ENCODE assay signal across 21 cellular contexts in the genomic region with DNA sequence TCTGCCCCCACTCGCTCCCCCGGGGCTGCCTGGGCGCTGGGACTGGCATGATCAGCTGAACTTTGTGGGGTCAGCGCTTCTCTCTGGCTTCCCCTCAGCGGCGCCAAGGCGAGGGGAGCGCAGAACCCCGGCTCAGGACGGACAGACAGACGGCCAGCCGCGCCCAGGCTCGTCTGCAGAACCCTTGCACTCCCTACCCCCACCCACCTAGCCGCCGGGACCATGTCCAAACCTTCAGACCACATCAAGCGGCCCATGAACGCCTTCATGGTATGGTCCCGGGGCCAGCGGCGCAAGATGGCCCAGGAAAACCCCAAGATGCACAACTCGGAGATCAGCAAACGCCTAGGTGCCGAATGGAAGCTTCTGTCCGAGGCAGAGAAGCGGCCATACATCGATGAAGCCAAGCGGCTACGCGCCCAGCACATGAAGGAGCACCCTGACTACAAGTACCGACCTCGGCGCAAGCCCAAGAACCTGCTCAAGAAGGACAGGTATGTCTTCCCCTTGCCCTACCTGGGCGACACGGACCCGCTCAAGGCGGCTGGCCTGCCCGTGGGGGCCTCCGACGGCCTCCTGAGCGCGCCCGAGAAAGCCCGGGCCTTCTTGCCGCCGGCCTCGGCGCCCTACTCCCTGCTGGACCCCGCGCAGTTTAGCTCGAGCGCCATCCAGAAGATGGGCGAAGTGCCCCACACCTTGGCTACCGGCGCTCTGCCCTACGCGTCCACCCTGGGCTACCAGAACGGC. TPM values are rescaled to one million over a fixed set of nuclear protein-coding genes. Genes with fewer than 3 reads are reported as not detected.
DNase-seq lines count a peak whose midpoint lies in the region; ATAC-seq and TF ChIP-seq lines count a peak whose summit lies in the region.
"Had no signal": no experiment of that assay in that cellular context is flagged by ENCODE, and none has a peak within 500 bp of the region (broad histone marks: within the 10 kb centered on the region; RNA-seq: fewer than 3 reads in every experiment).

No MANE protein-coding gene starts in this region.

- H3K27me3 Mint-ChIP-seq in activated naive CD8-positive, alpha-beta T cell treated with anti-CD3 and anti-CD28 coated beads, Interleukin-2, amount 10 ng/mL, durations not matched to agents 7 days and 5 days = peaks cover 88% of the 10 kb centered on the region
- peaks cover 90% of the 10 kb centered on the region for H3K27me3 Mint-ChIP-seq in activated naive CD8-positive, alpha-beta T cell treated with anti-CD3 and anti-CD28 coated beads, Interleukin-2, amount 50 U/mL, for 24 hours
- H3K27me3 Mint-ChIP-seq in chondrocyte (ENCODE audit: low read depth) = peaks cover 93% of the 10 kb centered on the region

- no peak overlapping the region for H3K27ac Mint-ChIP-seq in activated naive CD8-positive, alpha-beta T cell treated with anti-CD3 and anti-CD28 coated beads, Interleukin-2, amount 10 ng/mL, durations not matched to agents 7 days and 5 days
- H3K27ac Mint-ChIP-seq in activated naive CD8-positive, alpha-beta T cell treated with anti-CD3 and anti-CD28 coated beads, Interleukin-2, amount 50 U/mL, for 24 hours = no peak overlapping the region
- H3K27ac Mint-ChIP-seq in chondrocyte (ENCODE audit: unreplicated experiment) = no peak overlapping the region
- H3K27ac Mint-ChIP-seq: CD8-positive, alpha-beta memory T cell had no signal

- no peak for TF ChIP-seq EP300 in stomach (IDR thresholded peaks at IDR 0.05)

- DNase-seq in activated naive CD8-positive, alpha-beta T cell treated with anti-CD3 and anti-CD28 coated beads, Interleukin-2, amount 10 ng/mL, durations not matched to agents 7 days and 5 days = peak; percentile 36
- no peak for DNase-seq in activated naive CD8-positive, alpha-beta T cell treated with anti-CD3 and anti-CD28 coated beads, Interleukin-2, amount 50 U/mL, for 24 hours
- DNase-seq in chondrocyte (ENCODE audit: low spot score) (peak; percentile 78), left kidney (ENCODE audit: low read depth, low spot score) (peak; percentile 21), stomach (no peak), Peyer's patch (no peak), ACHN (no peak), NOMO-1 treated with DMSO at 0.1 percent for 48 hours (lab: John Stamatoyannopoulos, UW; ENCODE audit: unreplicated experiment) (no peak)
- DNase-seq: activated CD4-positive, alpha-beta T cell treated with anti-CD3 and anti-CD28 coated beads for 4 hours; CD8-positive, alpha-beta memory T cell; dorsolateral prefrontal cortex; GDM1; heart left ventricle; Kasumi-1; naive thymus-derived CD4-positive, alpha-beta T cell had no signal

- POLR2A ChIA-PET in activated naive CD8-positive, alpha-beta T cell treated with anti-CD3 and anti-CD28 coated beads, Interleukin-2, amount 10 ng/mL, durations not matched to agents 7 days and 5 days (lab: Charles Lee) = no interaction called here

- intact Hi-C loops in stomach (cut with DNase I; ENCODE audit: low total_unique reads) = no loop called here

- no peak overlapping the region for H3K4me3 Mint-ChIP-seq in activated naive CD8-positive, alpha-beta T cell treated with anti-CD3 and anti-CD28 coated beads, Interleukin-2, amount 10 ng/mL, durations not matched to agents 7 days and 5 days
- no peak overlapping the region for H3K4me3 Mint-ChIP-seq in activated naive CD8-positive, alpha-beta T cell treated with anti-CD3 and anti-CD28 coated beads, Interleukin-2, amount 50 U/mL, for 24 hours
- H3K4me3 Mint-ChIP-seq in chondrocyte (ENCODE audit: unreplicated experiment) = no peak overlapping the region
- H3K4me3 Mint-ChIP-seq: CD8-positive, alpha-beta memory T cell; naive thymus-derived CD4-positive, alpha-beta T cell had no signal

- H3K4me3 ChIP-seq in stomach (peak overlapping the region in 3 of 4 donors; percentile 25 to 46 (median 34)), Peyer's patch (no peak overlapping the region)

- no peaks in the 10 kb centered on the region for H3K36me3 Mint-ChIP-seq in activated naive CD8-positive, alpha-beta T cell treated with anti-CD3 and anti-CD28 coated beads, Interleukin-2, amount 10 ng/mL, durations not matched to agents 7 days and 5 days
- H3K36me3 Mint-ChIP-seq in activated naive CD8-positive, alpha-beta T cell treated with anti-CD3 and anti-CD28 coated beads, Interleukin-2, amount 50 U/mL, for 24 hours (ENCODE audit: low read depth) = peaks cover 3% of the 10 kb centered on the region
- no peaks in the 10 kb centered on the region for H3K36me3 Mint-ChIP-seq in chondrocyte (ENCODE audit: low read depth)
- H3K36me3 Mint-ChIP-seq: CD8-positive, alpha-beta memory T cell had no signal

- H3K9me3 Mint-ChIP-seq in activated naive CD8-positive, alpha-beta T cell treated with anti-CD3 and anti-CD28 coated beads, Interleukin-2, amount 10 ng/mL, durations not matched to agents 7 days and 5 days = peaks cover 2% of the 10 kb centered on the region
- H3K9me3 Mint-ChIP-seq in activated naive CD8-positive, alpha-beta T cell treated with anti-CD3 and anti-CD28 coated beads, Interleukin-2, amount 50 U/mL, for 24 hours = no peaks in the 10 kb centered on the region
- H3K9me3 Mint-ChIP-seq in chondrocyte (ENCODE audit: low read depth) = no peaks in the 10 kb centered on the region
- H3K9me3 Mint-ChIP-seq: activated naive CD4-positive, alpha-beta T cell treated with anti-CD3 and anti-CD28 coated beads, Interleukin-2, amount 50 U/mL, for 72 hours had no signal

- no peak for ATAC-seq in activated naive CD8-positive, alpha-beta T cell treated with anti-CD3 and anti-CD28 coated beads, Interleukin-2, amount 10 ng/mL, durations not matched to agents 7 days and 5 days (ENCODE audit: low read depth)
- ATAC-seq in activated naive CD8-positive, alpha-beta T cell treated with anti-CD3 and anti-CD28 coated beads, Interleukin-2, amount 50 U/mL, for 24 hours = no peak
- ATAC-seq: heart left ventricle had no signal

- peaks cover 26 to 85% (median 53%) of the 10 kb centered on the region in 4 donors for H3K4me1 ChIP-seq in stomach
- H3K4me1 ChIP-seq in Peyer's patch = peaks cover 0 to 35% (median 0%) of the 10 kb centered on the region in 4 donors

- H3K4me1 Mint-ChIP-seq in activated naive CD8-positive, alpha-beta T cell treated with anti-CD3 and anti-CD28 coated beads, Interleukin-2, amount 10 ng/mL, durations not matched to agents 7 days and 5 days = peaks cover 7% of the 10 kb centered on the region
- peaks cover 1% of the 10 kb centered on the region for H3K4me1 Mint-ChIP-seq in activated naive CD8-positive, alpha-beta T cell treated with anti-CD3 and anti-CD28 coated beads, Interleukin-2, amount 50 U/mL, for 24 hours
- H3K4me1 Mint-ChIP-seq in chondrocyte (ENCODE audit: low read depth) = peaks cover 27% of the 10 kb centered on the region

- H3K36me3 ChIP-seq in stomach = no peaks in the 10 kb centered on the region
- H3K36me3 ChIP-seq in Peyer's patch = no peaks in the 10 kb centered on the region
- H3K36me3 ChIP-seq: heart left ventricle had no signal

- TF ChIP-seq CTCF in chondrocyte (IDR thresholded peaks at IDR 0.05) = no peak
- TF ChIP-seq CTCF in stomach (IDR thresholded peaks at IDR 0.05) = no peak
- TF ChIP-seq CTCF in Peyer's patch (IDR thresholded peaks at IDR 0.05) = no peak

- H3K27me3 ChIP-seq in stomach (peaks cover 36 to 100% (median 94%) of the 10 kb centered on the region in 3 donors), Peyer's patch (peaks cover 0 to 56% of the 10 kb centered on the region in 2 donors)

- no peak overlapping the region for H3K27ac ChIP-seq in stomach
- H3K27ac ChIP-seq in Peyer's patch = no peak overlapping the region
- H3K27ac ChIP-seq: dorsolateral prefrontal cortex, heart left ventricle had no signal

- in situ Hi-C loops in ACHN (cut with HindIII; ENCODE audit: low pct_ligation_motif_present, low pct_unique_long_range_greater_than_20kb, low sequenced_read_pairs) = no loop called here

- 1 to 9% (median 6%) methylated on average over 15 to 58 of the region's 58 CpGs for WGBS in stomach, 5 donors

- TF ChIP-seq POLR2A in stomach (IDR thresholded peaks at IDR 0.05) = no peak
- no peak for TF ChIP-seq POLR2A in Peyer's patch (IDR thresholded peaks at IDR 0.05)

- H3K9me3 ChIP-seq in stomach (no peaks in the 10 kb centered on the region), Peyer's patch (peaks cover 0 to 4% (median 0%) of the 10 kb centered on the region in 4 donors)
- H3K9me3 ChIP-seq: heart left ventricle had no signal

RNA-seq across cellular contexts. Expression of a gene that starts 0.6 kb away (rescaled TPM):
- not detected for total RNA-seq in activated naive CD8-positive, alpha-beta T cell treated with anti-CD3 and anti-CD28 coated beads, Interleukin-2, amount 10 ng/mL, durations not matched to agents 7 days and 5 days
- total RNA-seq in chondrocyte (not detected in 3 replicates), stomach (not detected), Peyer's patch (not detected)
- not detected for polyA plus RNA-seq in stomach
- total RNA-seq: activated naive CD4-positive, alpha-beta T cell treated with anti-CD3 and anti-CD28 coated beads, Interleukin-2, amount 50 U/mL, for 72 hours; CD8-positive, alpha-beta memory T cell; dorsolateral prefrontal cortex; fibroblast of lung; heart left ventricle; liver; naive thymus-derived CD4-positive, alpha-beta T cell; renal cortical epithelial cell; Right ventricle myocardium superior; T-helper 2 cell treated with Interferon-gamma antibody and Interleukin-4, amounts not matched to agents 100 ng/mL and 5 ng/mL, for 36 hours had no signal
- polyA plus RNA-seq: CD8-positive, alpha-beta memory T cell; fibroblast of lung; heart left ventricle; liver; naive thymus-derived CD4-positive, alpha-beta T cell had no signal

Comparison
In these comparisons a context has a peak if more than half of its experiments do, and no peak if none do; other contexts are left out.
1. DNase-seq: peak in activated naive CD8-positive, alpha-beta T cell treated with anti-CD3 and anti-CD28 coated beads, Interleukin-2, amount 10 ng/mL, durations not matched to agents 7 days and 5 days (single experiment), chondrocyte (single experiment) and left kidney (single experiment); none in activated naive CD8-positive, alpha-beta T cell treated with anti-CD3 and anti-CD28 coated beads, Interleukin-2, amount 50 U/mL, for 24 hours (single experiment), stomach (single experiment), Peyer's patch (0 of 3), ACHN (single experiment) and NOMO-1 treated with DMSO at 0.1 percent for 48 hours (single experiment).
2. H3K4me3 ChIP-seq: peak in stomach (3 of 4); none in Peyer's patch (0 of 4).